Comparison of ENCODE assay signal across 8 cellular contexts in genomic region chr15:98785796-98786581, GRCh38.
DNase-seq lines count a peak whose midpoint lies in the region; ATAC-seq and TF ChIP-seq lines count a peak whose summit lies in the region.

No MANE protein-coding gene starts in this region.

- no peak for TF ChIP-seq CTCF in epithelial cell of proximal tubule (conservative IDR thresholded peaks at IDR 0.05; ENCODE audit: low read depth, low read length)

- H3K4me1 Mint-ChIP-seq in naive thymus-derived CD8-positive, alpha-beta T cell = peaks cover 24 to 66% (median 51%) of the 10 kb centered on the region in 4 donors

- peaks cover 0 to 4% (median 0%) of the 10 kb centered on the region in 5 donors for H3K27me3 Mint-ChIP-seq in naive thymus-derived CD8-positive, alpha-beta T cell

- H3K36me3 Mint-ChIP-seq in naive thymus-derived CD8-positive, alpha-beta T cell = peaks cover 0 to 2% (median 0%) of the 10 kb centered on the region in 3 donors

- peak overlapping the region; percentile 30 for H3K4me3 ChIP-seq in epithelial cell of proximal tubule (ENCODE audit: low read depth, low read length)

- POLR2A ChIA-PET in naive thymus-derived CD8-positive, alpha-beta T cell (lab: Charles Lee) = no interaction called here

- DNase-seq in ACHN = peak; percentile 35
- DNase-seq in epithelial cell of proximal tubule (ENCODE audit: low read depth) = no peak
- DNase-seq in naive thymus-derived CD8-positive, alpha-beta T cell = no peak
- DNase-seq in NCI-H1694 (lab: John Stamatoyannopoulos, UW) = no peak
- DNase-seq in NCI-H146 (lab: John Stamatoyannopoulos, UW) = no peak
- DNase-seq in activated CD4-positive, CD25-positive, alpha-beta regulatory T cell treated with anti-CD3 and anti-CD28 coated beads, Interleukin-2, amount 50 U/mL, for 72 hours = no peak

- in situ Hi-C loops in ACHN (cut with HindIII; ENCODE audit: low pct_ligation_motif_present, low pct_unique_long_range_greater_than_20kb, low sequenced_read_pairs) = no loop called here

- peak; percentile 87 for ATAC-seq in GM19467 (IDR thresholded peaks at IDR 0.05; ENCODE audit: unreplicated experiment)
- peak; percentile 67 for ATAC-seq in HG03565 (IDR thresholded peaks at IDR 0.05; ENCODE audit: unreplicated experiment)
- ATAC-seq in naive thymus-derived CD8-positive, alpha-beta T cell = no peak

- no peak overlapping the region for H3K27ac Mint-ChIP-seq in naive thymus-derived CD8-positive, alpha-beta T cell

- no peaks in the 10 kb centered on the region for H3K9me3 Mint-ChIP-seq in naive thymus-derived CD8-positive, alpha-beta T cell

- H3K4me3 Mint-ChIP-seq in naive thymus-derived CD8-positive, alpha-beta T cell = peak overlapping the region in 1 of 10 donors; percentile 45

Comparison
In these comparisons a context has a peak if more than half of its experiments do, and no peak if none do; other contexts are left out.
1. ATAC-seq: peak in GM19467 (single experiment) and HG03565 (single experiment); none in naive thymus-derived CD8-positive, alpha-beta T cell (0 of 2).